ENCODE assay signal across 1 cellular context in genomic region chr19:49474545-49474930, GRCh38.
TF ChIP-seq lines count a peak whose summit lies in the region.

No MANE protein-coding gene starts in this region.

TF ChIP-seq in K562, 482 proteins besides CTCF, POLR2A, EP300 and RAD21 (continued from another document):
- no peak for TF ChIP-seq PBX2 (CRISPR knock-in tag; IDR thresholded peaks at IDR 0.05; ENCODE audit: low read depth)
- TF ChIP-seq PBX2 (tag; conservative IDR thresholded peaks at IDR 0.05; ENCODE audit: low read depth) = no peak
- TF ChIP-seq FOXA3 (CRISPR knock-in tag; conservative IDR thresholded peaks at IDR 0.05 in 1 of 2, IDR thresholded peaks at IDR 0.05 in 1 of 2) = no peak
